11 cellular contexts compared by ENCODE assay signal in the genomic region with DNA sequence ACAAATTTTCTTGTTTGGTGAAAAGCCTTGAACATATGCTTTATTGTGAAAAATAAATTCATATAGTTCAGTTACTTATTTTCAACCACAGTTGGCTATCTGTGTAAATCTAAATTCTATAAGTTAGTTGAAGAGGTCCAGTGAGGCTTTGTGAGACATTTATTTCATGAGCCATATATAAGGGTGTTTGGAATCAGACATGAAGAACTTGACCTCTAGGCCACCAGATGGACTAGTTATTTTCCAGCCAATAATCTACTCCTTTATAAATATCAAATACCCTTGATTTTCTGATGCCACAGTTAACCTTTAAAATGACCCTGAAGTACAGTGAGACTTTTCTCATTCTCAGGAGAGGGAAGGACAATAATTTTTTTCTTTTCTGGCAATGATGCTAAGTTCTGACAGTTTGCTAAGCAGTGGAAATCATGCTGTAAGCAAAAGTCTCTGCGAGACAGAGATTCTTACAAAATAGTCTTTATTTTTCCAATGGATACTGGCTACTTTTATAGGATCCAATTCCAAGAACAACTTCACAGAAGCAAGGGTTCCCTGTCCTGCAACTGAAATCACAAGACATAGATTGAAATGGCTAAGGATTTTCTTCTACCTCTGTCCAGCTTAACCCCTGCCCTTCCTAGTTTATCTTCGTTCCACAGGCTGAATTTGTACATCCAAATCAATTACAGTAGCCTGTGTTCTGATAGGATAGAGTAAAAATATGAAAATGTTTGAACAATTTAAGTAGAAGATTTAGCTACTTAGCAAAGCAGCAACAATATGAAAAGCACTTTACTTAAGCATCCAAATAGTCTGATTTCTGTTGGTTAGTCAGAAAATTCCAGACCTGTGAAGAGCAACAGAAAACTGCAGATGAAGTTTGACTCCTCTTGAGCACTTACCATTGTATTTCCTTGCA. TPM values are rescaled to one million over a fixed set of nuclear protein-coding genes. Genes with fewer than 3 reads are reported as not detected.
DNase-seq lines count a peak whose midpoint lies in the region; ATAC-seq and TF ChIP-seq lines count a peak whose summit lies in the region.
"Had no signal": no experiment of that assay in that cellular context is flagged by ENCODE, and none has a peak within 500 bp of the region (broad histone marks: within the 10 kb centered on the region; RNA-seq: fewer than 3 reads in every experiment).

No MANE protein-coding gene starts in this region.

- no peak overlapping the region for H3K27ac Mint-ChIP-seq in stimulated activated naive B cell treated with anti-CD40 and anti-IgM and Interleukin-4, amounts not matched to agents 10 μg/mL and 1 μg/mL and 100 μg/mL, for 72 hours

- no peak for ATAC-seq in stimulated activated naive B cell treated with anti-CD40 and anti-IgM and Interleukin-4, amounts not matched to agents 10 μg/mL and 1 μg/mL and 100 μg/mL, for 72 hours (replicated peaks)
- ATAC-seq in GM18868 (IDR thresholded peaks at IDR 0.05; ENCODE audit: unreplicated experiment) = no peak

- CTCF ChIA-PET in RWPE1 (lab: Yijun Ruan, JAX) = interaction anchor here (0.8 kb wide), 1 partner anchor 397 kb away, joined by 3 read pairs; no protein-coding TSS in a partner anchor

- H3K36me3 ChIP-seq in iPS-20b (ENCODE audit: insufficient read depth, low read depth, low read length) (no peaks in the 10 kb centered on the region), stomach (no peaks in the 10 kb centered on the region)

- peak overlapping the region; percentile 92 for H3K4me3 ChIP-seq in HFF-Myc (replicated peaks; ENCODE audit: low read depth, low read length)
- H3K4me3 ChIP-seq in astrocyte of the spinal cord (ENCODE audit: low read depth, low read length) = peak overlapping the region; percentile 85
- peak overlapping the region; percentile 8; the same call in 1 of the 2 replicates for H3K4me3 ChIP-seq in iPS-20b (ENCODE audit: low read length)
- peak overlapping the region; percentile 15 to 63 (median 58) for H3K4me3 ChIP-seq in stomach

- H3K36me3 Mint-ChIP-seq in stimulated activated naive B cell treated with anti-CD40 and anti-IgM and Interleukin-4, amounts not matched to agents 10 μg/mL and 1 μg/mL and 100 μg/mL, for 72 hours = peaks cover 0 to 4% of the 10 kb centered on the region in 2 donors

- no peak for TF ChIP-seq POLR2A in stomach (IDR thresholded peaks at IDR 0.05)

- TF ChIP-seq CTCF in HFF-Myc (IDR thresholded peaks at IDR 0.05; ENCODE audit: low read depth, low read length, missing control alignments) = no peak
- no peak for TF ChIP-seq CTCF in astrocyte of the spinal cord (IDR thresholded peaks at IDR 0.05; ENCODE audit: low read depth, low read length)
- TF ChIP-seq CTCF in stomach (IDR thresholded peaks at IDR 0.05) = no peak
- TF ChIP-seq CTCF in RWPE1 (conservative IDR thresholded peaks at IDR 0.05; ENCODE audit: low read depth) = no peak

- intact Hi-C loops in stomach (cut with DNase I; ENCODE audit: low total_unique reads) = no loop called here

- 18 to 46% (median 20%) methylated on average over 2 of the region's 2 CpGs for WGBS in stomach, 5 donors

- no peak overlapping the region for H3K27ac ChIP-seq in iPS-20b (ENCODE audit: low read length)
- peak overlapping the region in 4 of 5 donors; percentile 35 to 90 (median 86) for H3K27ac ChIP-seq in stomach
- H3K27ac ChIP-seq in RWPE1 = no peak overlapping the region

- H3K9me3 ChIP-seq in iPS-20b (ENCODE audit: insufficient read depth, low read depth, low read length) (no peaks in the 10 kb centered on the region), stomach (peaks cover 0 to 6% (median 0%) of the 10 kb centered on the region in 4 donors)

- peaks cover 38% of the 10 kb centered on the region for H3K27me3 ChIP-seq in iPS-20b (ENCODE audit: insufficient read depth, low read length)
- H3K27me3 ChIP-seq in stomach = no peaks in the 10 kb centered on the region

- in situ Hi-C loops in astrocyte of the spinal cord (cut with HindIII; ENCODE audit: low sequenced_read_pairs) = no loop called here

- peaks cover 54 to 77% of the 10 kb centered on the region in 2 donors for H3K27me3 Mint-ChIP-seq in stimulated activated naive B cell treated with anti-CD40 and anti-IgM and Interleukin-4, amounts not matched to agents 10 μg/mL and 1 μg/mL and 100 μg/mL, for 72 hours

- H3K4me3 Mint-ChIP-seq in stimulated activated naive B cell treated with anti-CD40 and anti-IgM and Interleukin-4, amounts not matched to agents 10 μg/mL and 1 μg/mL and 100 μg/mL, for 72 hours = no peak overlapping the region

- POLR2A ChIA-PET in RWPE1 (lab: Yijun Ruan, JAX; ENCODE audit: low non-redundant PET) = no interaction called here

- DNase-seq in HFF-Myc (ENCODE audit: extremely low read depth, low read depth) (no peak), astrocyte of the spinal cord (ENCODE audit: low read depth, low spot score) (peak; percentile 51), stomach (no peak), globus pallidus (ENCODE audit: low spot score) (no peak), RWPE1 (ENCODE audit: low spot score) (no peak)
- DNase-seq in stimulated activated naive B cell treated with anti-CD40 and anti-IgM and Interleukin-4, amounts not matched to agents 10 μg/mL and 1 μg/mL and 100 μg/mL, for 72 hours = no peak
- DNase-seq: cerebellar nuclear complex; NCI-H2171 treated with DMSO at 0.1 percent for 48 hours; stimulated activated CD4-positive, alpha-beta T cell treated with anti-CD3 and anti-CD28 coated beads, Interleukin-2, amount 100 ng/mL, for 48 hours had no signal

- peaks cover 8 to 18% of the 10 kb centered on the region in 2 donors for H3K4me1 Mint-ChIP-seq in stimulated activated naive B cell treated with anti-CD40 and anti-IgM and Interleukin-4, amounts not matched to agents 10 μg/mL and 1 μg/mL and 100 μg/mL, for 72 hours

- peaks cover 4 to 6% of the 10 kb centered on the region in 2 donors for H3K9me3 Mint-ChIP-seq in stimulated activated naive B cell treated with anti-CD40 and anti-IgM and Interleukin-4, amounts not matched to agents 10 μg/mL and 1 μg/mL and 100 μg/mL, for 72 hours

- TF ChIP-seq EP300 in stomach (IDR thresholded peaks at IDR 0.05) = no peak

- no peak overlapping the region for H3K9ac ChIP-seq in iPS-20b (ENCODE audit: low read depth, low read length)

- H3K4me1 ChIP-seq in iPS-20b (ENCODE audit: insufficient read depth, low read length) (peaks cover 6% of the 10 kb centered on the region; the same call in 1 of the 2 replicates), stomach (peaks cover 5 to 41% (median 25%) of the 10 kb centered on the region in 4 donors)

RNA-seq across cellular contexts. Expression of a gene that starts 2.3 kb away (rescaled TPM):
- total RNA-seq in stomach = 10 to 100 TPM in 1 of 5 donors, 1 to 10 TPM in 4; 4.1 to 23.3 (median 8.5) TPM
- polyA plus RNA-seq in stomach = 1 to 10 TPM in 2 of 3 donors, under 1 TPM in 1; 0.92 to 1.9 (median 1.1) TPM

Comparison
In these comparisons a context has a peak if more than half of its experiments do, and no peak if none do; other contexts are left out.
1. H3K4me3 ChIP-seq: peak in every context shown above with its lines; median percentile 92 in HFF-Myc; 85 in astrocyte of the spinal cord; 58 in stomach; 8 in iPS-20b.
2. H3K27ac ChIP-seq: peak in stomach (4 of 5); none in iPS-20b (single experiment) and RWPE1 (single experiment).